Comparison of ENCODE assay signal across 12 cellular contexts in the genomic region with DNA sequence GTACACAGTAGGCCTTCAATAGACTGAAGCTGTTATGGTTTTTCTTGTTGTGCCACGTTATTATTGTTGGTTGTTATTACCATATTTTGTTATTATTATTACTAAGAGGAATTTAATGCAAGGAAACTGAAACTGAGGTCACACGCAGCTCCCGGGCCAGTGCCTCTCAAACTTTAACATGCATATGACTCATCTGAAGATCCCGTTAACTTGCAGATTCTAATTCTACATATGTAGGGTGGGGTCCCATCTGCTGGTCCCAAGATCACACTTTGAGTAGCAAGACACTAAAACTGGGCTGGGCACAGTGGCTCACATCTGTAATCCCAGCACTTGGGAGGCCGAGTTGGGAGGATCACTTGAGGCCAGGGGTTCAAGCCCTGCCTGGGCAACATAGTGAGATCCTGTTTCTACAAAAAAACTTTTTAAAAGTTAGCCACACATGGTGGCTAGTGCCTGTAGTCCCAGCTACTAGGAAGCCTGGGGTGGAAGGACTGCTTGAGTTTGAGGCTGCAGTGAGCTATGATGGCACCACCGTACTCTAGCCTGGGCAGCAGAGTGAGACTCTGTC. TPM values are rescaled to one million over a fixed set of nuclear protein-coding genes. Genes with fewer than 3 reads are reported as not detected.
DNase-seq lines count a peak whose midpoint lies in the region; ATAC-seq and TF ChIP-seq lines count a peak whose summit lies in the region.
"Had no signal": no experiment of that assay in that cellular context is flagged by ENCODE, and none has a peak within 500 bp of the region (broad histone marks: within the 10 kb centered on the region; RNA-seq: fewer than 3 reads in every experiment).

No MANE protein-coding gene starts in this region.

- DNase-seq in GM19240 (ENCODE audit: insufficient read length, low spot score), result peak; percentile 38
- no peak for DNase-seq in adipocyte (ENCODE audit: low read depth)
- DNase-seq in suprapubic skin (ENCODE audit: low spot score in 2 of 2), result no peak
- DNase-seq in stomach, result no peak
- DNase-seq in NCI-H1694 treated with DMSO at 0.1 percent for 48 hours (lab: John Stamatoyannopoulos, UW), result no peak
- DNase-seq in transverse colon, result no peak
- DNase-seq in COLO668 (lab: John Stamatoyannopoulos, UW; ENCODE audit: unreplicated experiment), result no peak
- DNase-seq: NCI-H446, T-helper 1 cell had no signal

- H3K9ac ChIP-seq in adipocyte (ENCODE audit: low read length), result peak overlapping the region; percentile 73

- H3K4me1 ChIP-seq in adipocyte (ENCODE audit: control insufficient read depth, insufficient read depth, low read length) (peaks cover 15% of the 10 kb centered on the region), suprapubic skin (no peaks in the 10 kb centered on the region), stomach (peaks cover 0 to 5% (median 3%) of the 10 kb centered on the region in 4 donors), transverse colon (peaks cover 0 to 4% (median 0%) of the 10 kb centered on the region in 4 donors)

- TF ChIP-seq CTCF in suprapubic skin (IDR thresholded peaks at IDR 0.05), result no peak
- TF ChIP-seq CTCF in stomach (IDR thresholded peaks at IDR 0.05), result no peak
- no peak for TF ChIP-seq CTCF in transverse colon (IDR thresholded peaks at IDR 0.05)

- ATAC-seq in HG03097 (IDR thresholded peaks at IDR 0.05; ENCODE audit: low FRiP score, unreplicated experiment), result peak; percentile 49

- no peak for TF ChIP-seq EP300 in suprapubic skin (IDR thresholded peaks at IDR 0.05)
- TF ChIP-seq EP300 in stomach (IDR thresholded peaks at IDR 0.05), result no peak
- no peak for TF ChIP-seq EP300 in transverse colon (IDR thresholded peaks at IDR 0.05; ENCODE audit: low read depth)

- H3K36me3 ChIP-seq in adipocyte (ENCODE audit: control insufficient read depth, insufficient read depth, low read length, severe bottlenecking), result no peaks in the 10 kb centered on the region
- H3K36me3 ChIP-seq in suprapubic skin, result no peaks in the 10 kb centered on the region
- H3K36me3 ChIP-seq in stomach, result no peaks in the 10 kb centered on the region
- no peaks in the 10 kb centered on the region for H3K36me3 ChIP-seq in transverse colon

- 61% methylated on average over 6 of the region's 6 CpGs for whole genome bisulfite sequencing in suprapubic skin
- WGBS in stomach, 5 donors, result 68 to 79% (median 74%) methylated on average over 6 of the region's 6 CpGs
- WGBS in transverse colon (ENCODE audit: low coverage in 1 of 2), 2 donors, result 61 to 63% methylated on average over 5 to 6 of the region's 6 CpGs

- intact Hi-C loops in stomach (cut with DNase I; ENCODE audit: low total_unique reads), result no loop called here
- intact Hi-C loops in transverse colon (cut with DNase I; ENCODE audit: low total_unique reads), result no loop called here

- in situ Hi-C loops in transverse colon (cut with MboI; ENCODE audit: low pct_ligation_motif_present in 1 of 4, low pct_unique_long_range_greater_than_20kb in 1 of 4, low sequenced_read_pairs in 3 of 4), result no loop called here

- H3K9me3 ChIP-seq in adipocyte (ENCODE audit: control insufficient read depth, low read length) (no peaks in the 10 kb centered on the region), suprapubic skin (no peaks in the 10 kb centered on the region), stomach (no peaks in the 10 kb centered on the region), transverse colon (no peaks in the 10 kb centered on the region)

- TF ChIP-seq POLR2A in suprapubic skin (IDR thresholded peaks at IDR 0.05) (no peak), stomach (IDR thresholded peaks at IDR 0.05) (no peak), transverse colon (IDR thresholded peaks at IDR 0.05) (no peak)

- peak overlapping the region; percentile 63 for H3K4me3 ChIP-seq in adipocyte (ENCODE audit: low read length)
- H3K4me3 ChIP-seq in suprapubic skin, result peak overlapping the region; percentile 6
- no peak overlapping the region for H3K4me3 ChIP-seq in stomach
- H3K4me3 ChIP-seq in transverse colon, result no peak overlapping the region

- peak overlapping the region; percentile 43 for H3K27ac ChIP-seq in suprapubic skin
- H3K27ac ChIP-seq in stomach, result peak overlapping the region in 2 of 5 donors; percentile 42 to 49
- peak overlapping the region in 1 of 4 donors; percentile 45 for H3K27ac ChIP-seq in transverse colon

- no peaks in the 10 kb centered on the region for H3K27me3 ChIP-seq in adipocyte (replicated peaks; ENCODE audit: control insufficient read depth, insufficient read depth, low read length)
- H3K27me3 ChIP-seq in suprapubic skin, result no peaks in the 10 kb centered on the region
- no peaks in the 10 kb centered on the region for H3K27me3 ChIP-seq in stomach
- no peaks in the 10 kb centered on the region for H3K27me3 ChIP-seq in transverse colon

RNA-seq across cellular contexts. Expression of gene ACSM5, which starts 0.9 kb away (rescaled TPM):
- total RNA-seq in suprapubic skin (10 to 100 TPM in 1 of 4 donors, 1 to 10 TPM in 3; 1.2 to 11.4 (median 4.6) TPM), stomach (1 to 10 TPM in 3 of 5 donors, not detected in 2; 1.1 to 4.6 (median 1.8) TPM), transverse colon (1 to 10 TPM in 3 of 4 donors, not detected in 1; 1.3 to 2.3 (median 1.5) TPM)
- polyA plus RNA-seq in stomach, result 1 to 10 TPM; 1.5 to 3.5 (median 2.8) TPM
- total RNA-seq: H7 had no signal

RNA-seq across cellular contexts. Expression of gene PDILT, which starts 5.7 kb away (rescaled TPM):
- total RNA-seq in suprapubic skin (not detected), stomach (10 to 100 TPM in 2 of 5 donors, 1 to 10 TPM in 1, under 1 TPM in 1, not detected in 1; 0.37 to 34.8 (median 12.7) TPM), transverse colon (not detected)
- 100 to 1,000 TPM in 2 of 3 donors, 10 to 100 TPM in 1; 72.7 to 150 (median 110) TPM for polyA plus RNA-seq in stomach
- total RNA-seq: H7, lung microvascular endothelial cell had no signal

RNA-seq across cellular contexts. Expression of gene ACSM2A, which starts 41.1 kb away (rescaled TPM):
- not detected for total RNA-seq in suprapubic skin
- not detected for total RNA-seq in stomach
- under 1 TPM in 1 of 3 donors, not detected in 2; 0.08 TPM for polyA plus RNA-seq in stomach
- not detected for total RNA-seq in transverse colon
- total RNA-seq: H7 had no signal

RNA-seq across cellular contexts. Expression of gene UMOD, which starts 57.7 kb away (rescaled TPM):
- not detected for total RNA-seq in suprapubic skin
- total RNA-seq in stomach, result 1 to 10 TPM in 2 of 5 donors, under 1 TPM in 1, not detected in 2; 0.45 to 3.0 (median 1.3) TPM
- under 1 TPM in 2 of 3 donors, not detected in 1; 0.25 to 0.53 TPM for polyA plus RNA-seq in stomach
- total RNA-seq in transverse colon, result not detected
- total RNA-seq: H7, lung microvascular endothelial cell had no signal

Comparison
In these comparisons a context has a peak if more than half of its experiments do, and no peak if none do; other contexts are left out.
1. H3K4me3 ChIP-seq: peak in adipocyte (single experiment) and suprapubic skin (single experiment); none in stomach (0 of 4) and transverse colon (0 of 4).